8 cellular contexts compared by ENCODE assay signal in genomic region chr9:111298831-111299603, GRCh38. TPM values are rescaled to one million over a fixed set of nuclear protein-coding genes. Genes with fewer than 3 reads are reported as not detected.
DNase-seq lines count a peak whose midpoint lies in the region; ATAC-seq and TF ChIP-seq lines count a peak whose summit lies in the region.

No MANE protein-coding gene starts in this region.

- DNase-seq in activated CD4-positive, alpha-beta T cell treated with anti-CD3 and anti-CD28 coated beads, Interleukin-2, amount 10 ng/mL, durations not matched to agents 24 days and 14 days: peak; percentile 60
- no peak for DNase-seq in activated CD4-positive, alpha-beta T cell treated with anti-CD3 and anti-CD28 coated beads, Interleukin-2, amount 50 U/mL, for 4 hours
- DNase-seq in Karpas-422 (peak; percentile 67), RPMI8226 (peak; percentile 44), epithelial cell of esophagus (ENCODE audit: low read depth) (peak; percentile 65), mucosa of descending colon (peak in 2 of 3 donors; percentile 34 to 53), mesenteric fat pad (ENCODE audit: low spot score) (no peak)

- H3K36me3 ChIP-seq in Karpas-422 (ENCODE audit: insufficient read depth, low read length) (no peaks in the 10 kb centered on the region), mucosa of descending colon (ENCODE audit: low read depth) (no peaks in the 10 kb centered on the region)

- H3K27ac ChIP-seq in Karpas-422 (ENCODE audit: low read length): no peak overlapping the region

- ATAC-seq in mucosa of descending colon (peak; percentile 82), GM19397 (IDR thresholded peaks at IDR 0.05; ENCODE audit: unreplicated experiment) (no peak)

- no peaks in the 10 kb centered on the region for H3K79me2 ChIP-seq in Karpas-422 (ENCODE audit: low read length)

- no peaks in the 10 kb centered on the region for H3K9me2 ChIP-seq in Karpas-422 (replicated peaks; ENCODE audit: insufficient read depth, low read length)

- H3K9ac ChIP-seq in Karpas-422 (ENCODE audit: low read length): no peak overlapping the region

- no peaks in the 10 kb centered on the region for H3K36me3 Mint-ChIP-seq in activated CD4-positive, alpha-beta T cell treated with anti-CD3 and anti-CD28 coated beads, Interleukin-2, amount 10 ng/mL, durations not matched to agents 24 days and 14 days (ENCODE audit: low read depth)

- H3K4me2 ChIP-seq in Karpas-422 (ENCODE audit: low read depth, low read length, poor library complexity, severe bottlenecking): no peak overlapping the region

- no peaks in the 10 kb centered on the region for H3K4me1 Mint-ChIP-seq in activated CD4-positive, alpha-beta T cell treated with anti-CD3 and anti-CD28 coated beads, Interleukin-2, amount 10 ng/mL, durations not matched to agents 24 days and 14 days

- no peaks in the 10 kb centered on the region for H3K4me1 ChIP-seq in Karpas-422 (ENCODE audit: low read length)
- no peaks in the 10 kb centered on the region for H3K4me1 ChIP-seq in mucosa of descending colon (ENCODE audit: low read depth)

- no peak overlapping the region for H3K4me3 ChIP-seq in Karpas-422 (ENCODE audit: low read length)
- no peak overlapping the region for H3K4me3 ChIP-seq in epithelial cell of esophagus (ENCODE audit: low read length)
- no peak overlapping the region for H3K4me3 ChIP-seq in mucosa of descending colon

- H3K27me3 ChIP-seq in Karpas-422 (ENCODE audit: low read length): 0 out of 2 replicates have a peak, but pooled peaks cover 5% of the 10 kb centered on the region

- H3K4me3 Mint-ChIP-seq in activated CD4-positive, alpha-beta T cell treated with anti-CD3 and anti-CD28 coated beads, Interleukin-2, amount 10 ng/mL, durations not matched to agents 24 days and 14 days: no peak overlapping the region

- H3K9me3 ChIP-seq in Karpas-422 (ENCODE audit: low read length): no peaks in the 10 kb centered on the region
- H3K9me3 ChIP-seq in mucosa of descending colon: no peaks in the 10 kb centered on the region

- H3K9me3 Mint-ChIP-seq in activated CD4-positive, alpha-beta T cell treated with anti-CD3 and anti-CD28 coated beads, Interleukin-2, amount 10 ng/mL, durations not matched to agents 24 days and 14 days: no peaks in the 10 kb centered on the region

- intact Hi-C loops in activated CD4-positive, alpha-beta T cell treated with anti-CD3 and anti-CD28 coated beads, Interleukin-2, amount 10 ng/mL, durations not matched to agents 24 days and 14 days (cut with micrococcal nuclease): loop anchor here (5.0 kb wide), 1 partner anchor 1117 kb away; no protein-coding TSS in a partner anchor
- intact Hi-C loops in mucosa of descending colon (cut with DNase I, micrococcal nuclease): loop anchor here in 1 of 2 donors (5.0 kb wide), 1 partner anchor 662 kb away; no protein-coding TSS in a partner anchor

- TF ChIP-seq CTCF in epithelial cell of esophagus (IDR thresholded peaks at IDR 0.05; ENCODE audit: insufficient read depth, low read depth, low read length, missing control alignments): peak; percentile 60
- no peak for TF ChIP-seq CTCF in mucosa of descending colon (IDR thresholded peaks at IDR 0.05)

- no peak overlapping the region for H2AFZ ChIP-seq in Karpas-422 (ENCODE audit: low read length)

- peaks cover 6% of the 10 kb centered on the region for H3K27me3 Mint-ChIP-seq in activated CD4-positive, alpha-beta T cell treated with anti-CD3 and anti-CD28 coated beads, Interleukin-2, amount 10 ng/mL, durations not matched to agents 24 days and 14 days

- H3K27ac Mint-ChIP-seq in activated CD4-positive, alpha-beta T cell treated with anti-CD3 and anti-CD28 coated beads, Interleukin-2, amount 10 ng/mL, durations not matched to agents 24 days and 14 days: no peak overlapping the region

- no peaks in the 10 kb centered on the region for H4K20me1 ChIP-seq in Karpas-422 (ENCODE audit: insufficient read depth, low read depth, low read length)

RNA-seq across cellular contexts. Expression of gene OR2K2, which starts 31.0 kb away (rescaled TPM):
- not detected in 2 replicates for total RNA-seq in activated CD4-positive, alpha-beta T cell treated with anti-CD3 and anti-CD28 coated beads, Interleukin-2, amount 10 ng/mL, durations not matched to agents 24 days and 14 days
- 0.41 TPM in 1 of 2 replicates, not detected in the other for total RNA-seq in Karpas-422 (2014; rRNA removed; shearing (Covaris generic); ENCODE audit: low replicate concordance)
- not detected for total RNA-seq in mucosa of descending colon
- total RNA-seq in mesenteric fat pad: not detected

Comparison
In these comparisons a context has a peak if more than half of its experiments do, and no peak if none do; other contexts are left out.
1. DNase-seq: peak in activated CD4-positive, alpha-beta T cell treated with anti-CD3 and anti-CD28 coated beads, Interleukin-2, amount 10 ng/mL, durations not matched to agents 24 days and 14 days (single experiment), Karpas-422 (single experiment), RPMI8226 (single experiment), epithelial cell of esophagus (single experiment) and mucosa of descending colon (2 of 3); none in activated CD4-positive, alpha-beta T cell treated with anti-CD3 and anti-CD28 coated beads, Interleukin-2, amount 50 U/mL, for 4 hours (0 of 2) and mesenteric fat pad (single experiment).